ENCODE assay signal across 1 cellular context in the genomic region with DNA sequence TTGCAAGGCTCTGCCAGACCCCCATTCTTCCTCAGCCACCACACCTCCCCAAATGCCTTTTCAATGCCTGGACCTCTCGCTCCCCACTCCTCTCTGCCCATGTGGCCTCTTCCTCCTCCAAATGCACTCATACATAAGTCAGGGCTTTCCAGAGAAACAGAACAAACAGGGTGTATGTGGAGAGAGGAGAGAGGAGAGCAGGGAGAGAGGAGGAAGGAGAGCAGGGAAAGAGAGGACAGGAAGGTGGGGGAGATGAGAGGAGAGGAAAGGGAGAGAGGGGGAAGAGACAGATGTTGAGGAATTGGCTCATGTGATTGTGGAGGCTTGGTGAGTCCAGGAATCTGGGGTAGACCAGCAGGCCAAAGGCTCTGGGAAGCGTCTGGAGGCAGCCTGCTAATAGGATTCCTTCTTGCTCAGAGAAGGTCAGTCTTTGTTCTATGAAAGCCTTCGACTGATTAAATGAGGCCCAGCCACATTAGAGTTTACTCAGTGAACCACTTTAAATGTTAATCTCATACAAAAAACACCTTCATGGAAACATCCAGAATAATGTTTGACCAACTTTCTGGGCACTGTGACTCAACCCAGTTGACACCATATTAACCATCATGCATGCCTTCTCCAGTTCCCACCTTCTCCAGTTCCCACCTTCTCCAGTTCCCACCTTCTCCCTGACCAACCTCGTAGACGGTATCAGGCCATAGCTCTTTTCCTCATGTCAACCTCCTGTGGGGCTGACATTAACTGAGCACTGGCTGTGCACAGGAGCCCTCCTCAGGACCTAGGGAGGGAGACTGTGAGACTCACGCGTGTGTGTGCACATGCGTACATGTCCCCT.
TF ChIP-seq lines count a peak whose summit lies in the region.

No MANE protein-coding gene starts in this region.

TF ChIP-seq in HepG2, 621 proteins besides CTCF, POLR2A, EP300 and RAD21:
- TF ChIP-seq, protein P1, sequence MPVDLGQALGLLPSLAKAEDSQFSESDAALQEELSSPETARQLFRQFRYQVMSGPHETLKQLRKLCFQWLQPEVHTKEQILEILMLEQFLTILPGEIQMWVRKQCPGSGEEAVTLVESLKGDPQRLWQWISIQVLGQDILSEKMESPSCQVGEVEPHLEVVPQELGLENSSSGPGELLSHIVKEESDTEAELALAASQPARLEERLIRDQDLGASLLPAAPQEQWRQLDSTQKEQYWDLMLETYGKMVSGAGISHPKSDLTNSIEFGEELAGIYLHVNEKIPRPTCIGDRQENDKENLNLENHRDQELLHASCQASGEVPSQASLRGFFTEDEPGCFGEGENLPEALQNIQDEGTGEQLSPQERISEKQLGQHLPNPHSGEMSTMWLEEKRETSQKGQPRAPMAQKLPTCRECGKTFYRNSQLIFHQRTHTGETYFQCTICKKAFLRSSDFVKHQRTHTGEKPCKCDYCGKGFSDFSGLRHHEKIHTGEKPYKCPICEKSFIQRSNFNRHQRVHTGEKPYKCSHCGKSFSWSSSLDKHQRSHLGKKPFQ (CRISPR knock-in tag; IDR thresholded peaks at IDR 0.05; ENCODE audit: insufficient replicate concordance) = peak; percentile 65
- TF ChIP-seq, protein P2, sequence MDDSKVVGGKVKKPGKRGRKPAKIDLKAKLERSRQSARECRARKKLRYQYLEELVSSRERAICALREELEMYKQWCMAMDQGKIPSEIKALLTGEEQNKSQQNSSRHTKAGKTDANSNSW (CRISPR knock-in tag; IDR thresholded peaks at IDR 0.05; ENCODE audit: borderline replicate concordance) = no peak
- TF ChIP-seq GTF2F1 (IDR thresholded peaks at IDR 0.05; ENCODE audit: low read length) = no peak
TF ChIP-seq in HepG2: peak in this region for 1.
